In genomic region chr3:49674491-49674983, GRCh38 we compare ENCODE assay signal across 1 cellular context.
TF ChIP-seq lines count a peak whose summit lies in the region.

No MANE protein-coding gene starts in this region.

TF ChIP-seq in IMR-90, 13 proteins besides CTCF, POLR2A, EP300 and RAD21:
- TF ChIP-seq RCOR1 (IDR thresholded peaks at IDR 0.05; ENCODE audit: insufficient replicate concordance, low read length) (no peak), CEBPB (IDR thresholded peaks at IDR 0.05; ENCODE audit: low read depth, low read length) (no peak), NFE2L2 (IDR thresholded peaks at IDR 0.05; ENCODE audit: low read depth, low read length) (no peak), ELK1 (IDR thresholded peaks at IDR 0.05; ENCODE audit: borderline replicate concordance, low read depth, low read length) (no peak), MXI1 (IDR thresholded peaks at IDR 0.05; ENCODE audit: borderline replicate concordance, low read depth, low read length) (no peak)
- TF ChIP-seq, protein P1, sequence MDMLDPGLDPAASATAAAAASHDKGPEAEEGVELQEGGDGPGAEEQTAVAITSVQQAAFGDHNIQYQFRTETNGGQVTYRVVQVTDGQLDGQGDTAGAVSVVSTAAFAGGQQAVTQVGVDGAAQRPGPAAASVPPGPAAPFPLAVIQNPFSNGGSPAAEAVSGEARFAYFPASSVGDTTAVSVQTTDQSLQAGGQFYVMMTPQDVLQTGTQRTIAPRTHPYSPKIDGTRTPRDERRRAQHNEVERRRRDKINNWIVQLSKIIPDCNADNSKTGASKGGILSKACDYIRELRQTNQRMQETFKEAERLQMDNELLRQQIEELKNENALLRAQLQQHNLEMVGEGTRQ (IDR thresholded peaks at IDR 0.05; ENCODE audit: low read depth, low read length), result no peak
